In genomic region chr10:104054430-104054829, GRCh38 we compare ENCODE assay signal across 18 cellular contexts. TPM values are rescaled to one million over a fixed set of nuclear protein-coding genes. Genes with fewer than 3 reads are reported as not detected.
DNase-seq lines count a peak whose midpoint lies in the region; ATAC-seq, FAIRE-seq and TF ChIP-seq lines count a peak whose summit lies in the region.
"Had no signal": no experiment of that assay in that cellular context is flagged by ENCODE, and none has a peak within 500 bp of the region (broad histone marks: within the 10 kb centered on the region; RNA-seq: fewer than 3 reads in every experiment).

No MANE protein-coding gene starts in this region.

- peaks cover 61% of the 10 kb centered on the region for H3K4me1 ChIP-seq in A549
- H3K4me1 ChIP-seq in foreskin keratinocyte = peaks cover 34% of the 10 kb centered on the region
- H3K4me1 ChIP-seq in left lung = peaks cover 4 to 7% of the 10 kb centered on the region in 2 donors
- H3K4me1 ChIP-seq: lower lobe of right lung had no signal

- peaks cover 4% of the 10 kb centered on the region for H3K4me1 Mint-ChIP-seq in chondrocyte (ENCODE audit: low read depth)
- H3K4me1 Mint-ChIP-seq: T-cell had no signal

- 36% methylated on average over 7 of the region's 8 CpGs for WGBS in A549 (ENCODE audit: missing lambda C conversion rate)

- TF ChIP-seq RAD21 in A549 (conservative IDR thresholded peaks at IDR 0.05 in 1 of 2, IDR thresholded peaks at IDR 0.05 in 1 of 2) = no peak

- H3K27ac Mint-ChIP-seq in chondrocyte (ENCODE audit: unreplicated experiment) = no peak overlapping the region
- H3K27ac Mint-ChIP-seq: activated CD4-positive, alpha-beta T cell treated with anti-CD3 and anti-CD28 coated beads for 36 hours; T-cell had no signal

- intact Hi-C loops in left lung (cut with DNase I) = no loop called here

- no peaks in the 10 kb centered on the region for H3K27me3 ChIP-seq in foreskin keratinocyte
- no peaks in the 10 kb centered on the region for H3K27me3 ChIP-seq in left lung
- H3K27me3 ChIP-seq: heart left ventricle had no signal

- TF ChIP-seq EP300 in A549 (IDR thresholded peaks at IDR 0.05) = no peak

- H3K4me2 ChIP-seq in A549 = peak overlapping the region; percentile 39

- H3K36me3 ChIP-seq in left lung = no peaks in the 10 kb centered on the region
- H3K36me3 ChIP-seq: heart left ventricle, lower lobe of right lung had no signal

- TF ChIP-seq CTCF in A549 (IDR thresholded peaks at IDR 0.05) (no peak), foreskin keratinocyte (conservative IDR thresholded peaks at IDR 0.05) (no peak), chondrocyte (IDR thresholded peaks at IDR 0.05) (no peak), left lung (IDR thresholded peaks at IDR 0.05) (no peak)

- H3K9me3 Mint-ChIP-seq in chondrocyte (ENCODE audit: low read depth) = no peaks in the 10 kb centered on the region
- H3K9me3 Mint-ChIP-seq: activated T-cell treated with anti-CD3 and anti-CD28 coated beads, Interleukin-2, amount 50 U/mL, for 4 hours; T-cell; type B pancreatic cell had no signal

- ATAC-seq in A549 = peak; percentile 72 to 74
- ATAC-seq in foreskin keratinocyte = peak; percentile 70
- ATAC-seq in GM21390 (IDR thresholded peaks at IDR 0.05; ENCODE audit: unreplicated experiment) = no peak
- no peak for ATAC-seq in left lung
- ATAC-seq: activated CD4-positive, alpha-beta T cell treated with anti-CD3 and anti-CD28 coated beads for 36 hours; activated T-cell treated with anti-CD3 and anti-CD28 coated beads, Interleukin-2, amount 50 U/mL, for 4 hours; heart left ventricle; lower lobe of right lung; T-cell had no signal

- FAIRE-seq in A549 (lab: Jason Lieb, UNC) = no peak

- H3K27me3 Mint-ChIP-seq in chondrocyte (ENCODE audit: low read depth) = no peaks in the 10 kb centered on the region
- H3K27me3 Mint-ChIP-seq: activated CD4-positive, alpha-beta T cell treated with anti-CD3 and anti-CD28 coated beads for 36 hours; T-cell had no signal

- H3K4me3 ChIP-seq in A549 (no peak overlapping the region), left lung (no peak overlapping the region)
- H3K4me3 ChIP-seq: heart left ventricle, lower lobe of right lung had no signal

- CTCF ChIA-PET in A549 (lab: Yijun Ruan, JAX) = interaction anchor here (1.0 to 12.0 kb wide), 4 partner anchors 8 to 69 kb away, joined by 3 to 114 read pairs (median 16); partner anchors contain the start of gene SFR1

- H3K4me3 Mint-ChIP-seq in chondrocyte (ENCODE audit: unreplicated experiment) = no peak overlapping the region
- H3K4me3 Mint-ChIP-seq: activated CD4-positive, alpha-beta T cell treated with anti-CD3 and anti-CD28 coated beads for 36 hours; activated T-cell treated with anti-CD3 and anti-CD28 coated beads, Interleukin-2, amount 50 U/mL, for 4 hours; T-cell; type B pancreatic cell had no signal

- H3K36me3 Mint-ChIP-seq in chondrocyte (ENCODE audit: low read depth) = no peaks in the 10 kb centered on the region
- H3K36me3 Mint-ChIP-seq: T-cell, type B pancreatic cell had no signal

- TF ChIP-seq POLR2A in A549 (IDR thresholded peaks at IDR 0.05; ENCODE audit: low read length) = no peak

- H3K27ac ChIP-seq in A549 = peak overlapping the region; percentile 63 to 79
- H3K27ac ChIP-seq in foreskin keratinocyte = no peak overlapping the region
- no peak overlapping the region for H3K27ac ChIP-seq in left lung
- H3K27ac ChIP-seq: heart left ventricle, lower lobe of right lung had no signal

- POLR2A ChIA-PET in A549 (lab: Yijun Ruan, JAX) = interaction anchor here (4.5 kb wide), 1 partner anchor 68 kb away, joined by 29 read pairs; the partner anchor contains the start of gene SFR1

- DNase-seq in A549 (ENCODE audit: low read depth in 1 of 2, low spot score in 1 of 2) (peak; percentile 36 to 54), HCEC 1CT (peak; percentile 39), SW480 (ENCODE audit: low spot score) (peak; percentile 11), foreskin keratinocyte (peak; percentile 71 to 84), chondrocyte (ENCODE audit: low spot score) (no peak), left lung (no peak), NCI-H2227 treated with DMSO at 0.1 percent for 48 hours (lab: John Stamatoyannopoulos, UW) (no peak)
- DNase-seq: activated CD4-positive, alpha-beta T cell treated with anti-CD3 and anti-CD28 coated beads for 36 hours; activated T-cell treated with anti-CD3 and anti-CD28 coated beads, Interleukin-2, amount 50 U/mL, for 4 hours; AML-193; anterior cingulate cortex; DND-41; effector CD4-positive, alpha-beta T cell; heart left ventricle; lower lobe of right lung; T-cell had no signal

- H3K9me3 ChIP-seq in A549 (no peaks in the 10 kb centered on the region), left lung (no peaks in the 10 kb centered on the region)
- H3K9me3 ChIP-seq: heart left ventricle, lower lobe of right lung had no signal

TF ChIP-seq in A549, 52 proteins besides CTCF, POLR2A, EP300 and RAD21:
- TF ChIP-seq RNF2 (IDR thresholded peaks at IDR 0.05; ENCODE audit: borderline replicate concordance, low read depth) = no peak
- no peak for TF ChIP-seq NR3C1 (IDR thresholded peaks at IDR 0.05)
- TF ChIP-seq FOSL2 (IDR thresholded peaks at IDR 0.05) = peak; percentile 41; the same call in 1 of the 2 replicates
- peak; percentile 37; the same call in 1 of the 2 replicates for TF ChIP-seq FOSL2 (CRISPR knock-in tag; IDR thresholded peaks at IDR 0.05)
- no peak for TF ChIP-seq CEBPB (IDR thresholded peaks at IDR 0.05)
- no peak for TF ChIP-seq HDAC2 (IDR thresholded peaks at IDR 0.05)
- TF ChIP-seq HOXA7 (CRISPR knock-in tag; IDR thresholded peaks at IDR 0.05) = no peak
- TF ChIP-seq PHF8 (IDR thresholded peaks at IDR 0.05; ENCODE audit: borderline replicate concordance, low read depth) = no peak
- TF ChIP-seq HEYL (CRISPR knock-in tag; IDR thresholded peaks at IDR 0.05) = no peak
- no peak for TF ChIP-seq JUN (IDR thresholded peaks at IDR 0.05)
- no peak for TF ChIP-seq SMC3 (IDR thresholded peaks at IDR 0.05)
- no peak for TF ChIP-seq PBX3 (IDR thresholded peaks at IDR 0.05)
- peak; percentile 58 for TF ChIP-seq MAX (IDR thresholded peaks at IDR 0.05)

RNA-seq across cellular contexts. Expression of gene COL17A1, which starts 31.2 kb away (rescaled TPM):
- polyA plus RNA-seq in A549 (2011; rRNA removed) = 0.91 and 1.3 TPM in 2 replicates
- polyA plus RNA-seq in A549 (2012; cell fraction: cytosol; rRNA removed) = 0.41 and 0.54 TPM in 2 replicates
- polyA plus RNA-seq in A549 (2012; cell fraction: nucleus; rRNA removed) = 1.8 and 1.9 TPM in 2 replicates
- polyA plus RNA-seq in A549 (2017; fragmentation: RNase III; extraction: RNeasy Plus Mini Kit Qiagen cat#74134 plus additional on column Dnase treatment) = 1.5 to 1.7 TPM (median 1.6 TPM) in 3 replicates
- 0.39 and 1.2 TPM in 2 replicates for polyA minus RNA-seq in A549 (2011; rRNA and poly(A)+ RNA removed)
- total RNA-seq in foreskin keratinocyte = 1,970 and 2,423 TPM in 2 replicates
- 1,615 and 1,982 TPM in 2 replicates for polyA plus RNA-seq in foreskin keratinocyte
- not detected in 3 replicates for total RNA-seq in chondrocyte
- total RNA-seq in left lung = 10 to 100 TPM in 1 of 2 donors, 1 to 10 TPM in 1; 2.1 to 43.4 TPM
- total RNA-seq: activated CD4-positive, alpha-beta T cell treated with anti-CD3 and anti-CD28 coated beads for 36 hours had no signal

Comparison
In these comparisons a context has a peak if more than half of its experiments do, and no peak if none do; other contexts are left out.
1. ATAC-seq: peak in A549 (2 of 2) and foreskin keratinocyte (single experiment); none in GM21390 (single experiment) and left lung (single experiment).
2. DNase-seq: peak in A549 (2 of 2), HCEC 1CT (single experiment), SW480 (single experiment) and foreskin keratinocyte (2 of 2); none in chondrocyte (single experiment), left lung (0 of 2) and NCI-H2227 treated with DMSO at 0.1 percent for 48 hours (single experiment).
3. H3K27ac ChIP-seq: peak in A549 (2 of 2); none in foreskin keratinocyte (single experiment) and left lung (0 of 2).
4. RNA of gene COL17A1, which starts 31.2 kb away (total RNA-seq): 1,970 to 2,423 TPM in foreskin keratinocyte; 2.1 to 43.4 TPM in left lung and not detected in chondrocyte; every median in the first group is over 10 times any median in the second.